ENCODE assay signal across 4 cellular contexts in genomic region chr22:34489861-34490260, GRCh38.
"Had no signal": no experiment of that assay in that cellular context is flagged by ENCODE, and none has a peak within 500 bp of the region (broad histone marks: within the 10 kb centered on the region; RNA-seq: fewer than 3 reads in every experiment).

No MANE protein-coding gene starts in this region.

- H3K27ac ChIP-seq: HL-60 had no signal

- H3K4me3 Mint-ChIP-seq: IgD-negative memory B cell had no signal

- H3K27ac Mint-ChIP-seq: IgD-negative memory B cell had no signal

- H3K4me3 ChIP-seq: K562 had no signal

- DNase-seq: IMR-90 had no signal

- H3K27me3 Mint-ChIP-seq: IgD-negative memory B cell had no signal

- H3K36me3 Mint-ChIP-seq: IgD-negative memory B cell had no signal
